In genomic region chr12:3614806-3615466, GRCh38 we compare ENCODE assay signal across 1 cellular context.
TF ChIP-seq lines count a peak whose summit lies in the region.

No MANE protein-coding gene starts in this region.

TF ChIP-seq in K562, 482 proteins besides CTCF, POLR2A, EP300 and RAD21:
- TF ChIP-seq THAP7 (CRISPR knock-in tag; IDR thresholded peaks at IDR 0.05) (no peak), RFX1 (IDR thresholded peaks at IDR 0.05) (peak; percentile 53), SLC30A9 (CRISPR knock-in tag; IDR thresholded peaks at IDR 0.05) (no peak), CBFA2T2 (conservative IDR thresholded peaks at IDR 0.05) (no peak), RBM15 (IDR thresholded peaks at IDR 0.05; ENCODE audit: insufficient read depth, low read length) (no peak)
